29 cellular contexts compared by ENCODE assay signal in the genomic region with DNA sequence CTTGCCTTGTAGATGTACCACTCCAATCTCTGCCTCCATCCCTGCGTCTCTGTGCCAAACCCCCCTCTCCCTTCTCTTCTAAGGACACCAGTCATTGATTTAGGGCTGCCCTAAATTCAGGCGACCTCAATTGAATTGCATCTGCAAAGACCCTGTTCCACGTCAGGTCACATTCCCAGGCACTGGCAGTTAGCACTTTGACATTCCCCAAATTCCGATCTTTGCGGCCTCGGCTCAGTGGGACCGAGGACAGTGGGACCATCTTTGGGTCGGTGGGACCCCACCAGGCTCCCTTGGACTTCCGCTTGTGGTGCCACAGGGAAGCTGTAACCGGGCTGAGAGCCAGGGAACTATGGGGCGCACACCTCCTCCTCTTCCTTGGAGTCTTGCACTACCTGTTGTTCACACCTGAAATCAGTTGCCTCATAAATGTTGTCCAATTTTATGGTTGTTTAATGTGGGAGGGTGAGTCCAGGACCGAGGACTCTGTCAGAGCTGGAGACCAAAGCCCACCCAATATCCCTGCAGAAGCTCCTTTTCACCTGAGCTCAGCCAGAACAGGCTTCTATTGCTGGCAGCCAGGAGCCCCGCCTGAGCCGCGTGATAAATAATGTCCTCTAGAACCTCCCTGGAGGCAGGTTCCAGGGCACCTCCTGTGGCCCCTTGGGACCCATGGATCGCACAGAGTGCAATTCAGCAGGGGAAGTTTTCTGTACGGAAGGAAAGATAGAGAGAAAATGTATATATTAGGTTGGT.
DNase-seq lines count a peak whose midpoint lies in the region; ATAC-seq and TF ChIP-seq lines count a peak whose summit lies in the region.
"Had no signal": no experiment of that assay in that cellular context is flagged by ENCODE, and none has a peak within 500 bp of the region (broad histone marks: within the 10 kb centered on the region; RNA-seq: fewer than 3 reads in every experiment).

No MANE protein-coding gene starts in this region.

- no peak overlapping the region for H4K8ac ChIP-seq in mesendoderm (ENCODE audit: low read depth, low read length)

- no peak overlapping the region for H3K18ac ChIP-seq in mesendoderm (ENCODE audit: low read length)

- no peak overlapping the region for H3K4ac ChIP-seq in mesendoderm (ENCODE audit: low read depth, low read length)

- no peak overlapping the region for H3K23ac ChIP-seq in mesendoderm (ENCODE audit: low read length)

- TF ChIP-seq EP300 in esophagus muscularis mucosa (IDR thresholded peaks at IDR 0.05) = no peak

- no peak for ATAC-seq in T-helper 17 cell
- ATAC-seq in HG02588 (IDR thresholded peaks at IDR 0.05; ENCODE audit: unreplicated experiment) = no peak
- no peak for ATAC-seq in GM19467 (IDR thresholded peaks at IDR 0.05; ENCODE audit: unreplicated experiment)
- ATAC-seq: activated naive CD4-positive, alpha-beta T cell treated with anti-CD3 and anti-CD28 coated beads, Interleukin-2, amount 50 U/mL, for 72 hours; left cardiac atrium; psoas muscle; Right ventricle myocardium inferior; SK-N-SH treated with all-trans-retinoic acid at 6 μM for 48 hours; stimulated activated effector memory CD8-positive, alpha-beta T cell treated with anti-CD3 and anti-CD28 coated beads, Interleukin-12 subunit alpha, Interleukin-12 subunit beta, amount 100 ng/mL, for 72 hours had no signal

- intact Hi-C loops in esophagus muscularis mucosa (cut with DNase I) (no loop called here), thyroid gland (cut with DNase I) (no loop called here)

- no peak overlapping the region for H2AK5ac ChIP-seq in mesendoderm (ENCODE audit: low read length)

- H3K27me3 ChIP-seq in NT2/D1 (ENCODE audit: insufficient read depth, insufficient read length) (no peaks in the 10 kb centered on the region), esophagus muscularis mucosa (peaks cover 0 to 17% (median 0%) of the 10 kb centered on the region in 4 donors), mesendoderm (ENCODE audit: insufficient read depth, low read length, poor library complexity) (no peaks in the 10 kb centered on the region), thyroid gland (no peaks in the 10 kb centered on the region)
- H3K27me3 ChIP-seq: dorsolateral prefrontal cortex, transverse colon had no signal

- H3K4me1 ChIP-seq in NT2/D1 (ENCODE audit: insufficient read depth, insufficient read length) (peaks cover 9% of the 10 kb centered on the region), esophagus muscularis mucosa (no peaks in the 10 kb centered on the region), mesendoderm (ENCODE audit: control insufficient read depth, low read depth, low read length) (peaks cover 2% of the 10 kb centered on the region), thyroid gland (peaks cover 19 to 25% of the 10 kb centered on the region in 2 donors)
- H3K4me1 ChIP-seq: psoas muscle, transverse colon had no signal

- no peaks in the 10 kb centered on the region for H3K79me2 ChIP-seq in mesendoderm (ENCODE audit: control insufficient read depth, insufficient read depth, low read length)

- H2BK5ac ChIP-seq in mesendoderm (ENCODE audit: low read length) = no peak overlapping the region

- H2BK120ac ChIP-seq in mesendoderm (ENCODE audit: low read depth, low read length) = no peak overlapping the region

- H3K4me3 ChIP-seq in NT2/D1 (ENCODE audit: insufficient read length, low read depth) (no peak overlapping the region), esophagus muscularis mucosa (no peak overlapping the region), mesendoderm (ENCODE audit: low read length) (no peak overlapping the region), thyroid gland (replicated peaks in 1 of 3) (no peak overlapping the region)
- H3K4me3 ChIP-seq: dorsolateral prefrontal cortex, PC-9, psoas muscle, transverse colon had no signal

- DNase-seq in NT2/D1 (ENCODE audit: low read depth, low spot score) = peak; percentile 47
- peak; percentile 78 for DNase-seq in esophagus muscularis mucosa (ENCODE audit: extremely low spot score)
- peak; percentile 76 for DNase-seq in mesendoderm
- DNase-seq in thyroid gland = no peak
- DNase-seq in T-helper 17 cell = no peak
- DNase-seq: activated CD4-positive, alpha-beta T cell treated with anti-CD3 and anti-CD28 coated beads for 48 hours; activated CD8-positive, alpha-beta memory T cell treated with anti-CD3 and anti-CD28 coated beads for 24 hours; activated effector memory CD4-positive, alpha-beta T cell treated with Interleukin-2 at 50 U/mL for 16 hours; activated T-cell treated with anti-CD3 and anti-CD28 coated beads, Interleukin-2, amount 50 U/mL, for 1 hour; amygdala; Calu3; dorsolateral prefrontal cortex; GDM1; GOT3; KBM-7; left cardiac atrium; NCI-H1105; NCI-H1930; NK-92 treated with Interleukin-12 subunit alpha and Interleukin-12 subunit beta, amount 100 ng/mL, for 24 hours; PC-9; psoas muscle; transverse colon had no signal

- H3K36me3 ChIP-seq in NT2/D1 (ENCODE audit: insufficient read depth, insufficient read length, low read length) (no peaks in the 10 kb centered on the region), esophagus muscularis mucosa (no peaks in the 10 kb centered on the region), mesendoderm (ENCODE audit: control insufficient read depth, insufficient read depth, low read length) (no peaks in the 10 kb centered on the region), thyroid gland (no peaks in the 10 kb centered on the region)
- H3K36me3 ChIP-seq: transverse colon had no signal

- no peak overlapping the region for H3K56ac ChIP-seq in mesendoderm (ENCODE audit: low read length)

- TF ChIP-seq CTCF in esophagus muscularis mucosa (IDR thresholded peaks at IDR 0.05) = no peak
- TF ChIP-seq CTCF in thyroid gland (IDR thresholded peaks at IDR 0.05) = no peak

- no peak overlapping the region for H3K27ac ChIP-seq in esophagus muscularis mucosa (replicated peaks in 1 of 4)
- H3K27ac ChIP-seq in mesendoderm (ENCODE audit: low read depth, low read length) = no peak overlapping the region
- peak overlapping the region in 2 of 3 donors; percentile 41 to 53 for H3K27ac ChIP-seq in thyroid gland
- H3K27ac ChIP-seq: dorsolateral prefrontal cortex, PC-9, psoas muscle, transverse colon had no signal

- no peak overlapping the region for H3K4me3 Mint-ChIP-seq in T-helper 17 cell
- H3K4me3 Mint-ChIP-seq: CD14-positive monocyte; stimulated activated effector memory CD8-positive, alpha-beta T cell treated with anti-CD3 and anti-CD28 coated beads, Interleukin-12 subunit alpha, Interleukin-12 subunit beta, amount 100 ng/mL, for 72 hours had no signal

- H3K9me3 ChIP-seq in NT2/D1 (ENCODE audit: insufficient read depth, low read length) (no peaks in the 10 kb centered on the region), esophagus muscularis mucosa (no peaks in the 10 kb centered on the region), thyroid gland (no peaks in the 10 kb centered on the region), T-helper 17 cell (ENCODE audit: control insufficient read depth, low read length, poor library complexity, severe bottlenecking) (no peaks in the 10 kb centered on the region)
- H3K9me3 ChIP-seq: psoas muscle, transverse colon had no signal

- H4K5ac ChIP-seq in mesendoderm (ENCODE audit: low read length) = no peak overlapping the region

- WGBS in esophagus muscularis mucosa = 72% methylated on average over 17 of the region's 17 CpGs
- WGBS in mesendoderm (ENCODE audit: extremely low coverage, insufficient coverage, low lambda C conversion rate) = no CpG with 5 or more reads among the region's 17 CpGs
- 65 to 80% methylated on average over 15 to 17 of the region's 17 CpGs for WGBS in thyroid gland, 2 donors

- TF ChIP-seq POLR2A in esophagus muscularis mucosa (IDR thresholded peaks at IDR 0.05; ENCODE audit: low read depth) (no peak), thyroid gland (IDR thresholded peaks at IDR 0.05) (no peak)

- peaks cover 3% of the 10 kb centered on the region for H3K4me1 Mint-ChIP-seq in T-helper 17 cell
- H3K4me1 Mint-ChIP-seq: CD14-positive monocyte; stimulated activated effector memory CD8-positive, alpha-beta T cell treated with anti-CD3 and anti-CD28 coated beads, Interleukin-12 subunit alpha, Interleukin-12 subunit beta, amount 100 ng/mL, for 72 hours had no signal

- H2BK15ac ChIP-seq in mesendoderm (replicated peaks; ENCODE audit: low read depth) = no peak overlapping the region

- H3K27me3 Mint-ChIP-seq in T-helper 17 cell = peaks cover 30% of the 10 kb centered on the region

- H3K79me1 ChIP-seq in mesendoderm (ENCODE audit: low read length) = no peaks in the 10 kb centered on the region

- H3K4me2 ChIP-seq in mesendoderm (ENCODE audit: low read length) = no peak overlapping the region
- H3K4me2 ChIP-seq: PC-9 had no signal

- H3K9ac ChIP-seq in NT2/D1 (ENCODE audit: insufficient read length, low read depth) (peak overlapping the region; percentile 18), mesendoderm (ENCODE audit: low read length) (no peak overlapping the region)

- H3K36me3 Mint-ChIP-seq in T-helper 17 cell (ENCODE audit: low read depth) = peaks cover 2% of the 10 kb centered on the region
- H3K36me3 Mint-ChIP-seq: activated naive CD4-positive, alpha-beta T cell treated with anti-CD3 and anti-CD28 coated beads, Interleukin-2, amount 50 U/mL, for 72 hours; CD14-positive monocyte; stimulated activated effector memory CD8-positive, alpha-beta T cell treated with anti-CD3 and anti-CD28 coated beads, Interleukin-12 subunit alpha, Interleukin-12 subunit beta, amount 100 ng/mL, for 72 hours had no signal

- no peak overlapping the region for H3K27ac Mint-ChIP-seq in T-helper 17 cell
- H3K27ac Mint-ChIP-seq: activated naive CD4-positive, alpha-beta T cell treated with anti-CD3 and anti-CD28 coated beads, Interleukin-2, amount 50 U/mL, for 72 hours; CD14-positive monocyte; stimulated activated effector memory CD8-positive, alpha-beta T cell treated with anti-CD3 and anti-CD28 coated beads, Interleukin-12 subunit alpha, Interleukin-12 subunit beta, amount 100 ng/mL, for 72 hours had no signal

Comparison
In these comparisons a context has a peak if more than half of its experiments do, and no peak if none do; other contexts are left out.
1. DNase-seq: peak in NT2/D1 (single experiment), esophagus muscularis mucosa (single experiment) and mesendoderm (single experiment); none in thyroid gland (0 of 2) and T-helper 17 cell (0 of 3).
2. H3K27ac ChIP-seq: peak in thyroid gland (2 of 3); none in esophagus muscularis mucosa (0 of 4) and mesendoderm (single experiment).